8 cellular contexts compared by ENCODE assay signal in genomic region chr14:58395565-58395814, GRCh38. TPM values are rescaled to one million over a fixed set of nuclear protein-coding genes. Genes with fewer than 3 reads are reported as not detected.
DNase-seq lines count a peak whose midpoint lies in the region; ATAC-seq and TF ChIP-seq lines count a peak whose summit lies in the region.

No MANE protein-coding gene starts in this region.

- no peak for DNase-seq in activated CD8-positive, alpha-beta memory T cell treated with anti-CD3 and anti-CD28 coated beads, Interleukin-2, amount 10 ng/mL, durations not matched to agents 7 days and 5 days
- DNase-seq in activated CD8-positive, alpha-beta memory T cell treated with anti-CD3 and anti-CD28 coated beads for 24 hours = no peak
- DNase-seq in ascending aorta (ENCODE audit: low spot score in 2 of 2) (no peak), right lobe of liver (no peak), GM10266 (ENCODE audit: extremely low spot score) (no peak), NCI-H774 (lab: John Stamatoyannopoulos, UW) (no peak), NCI-H510A (lab: John Stamatoyannopoulos, UW) (no peak)

- intact Hi-C loops in ascending aorta (cut with DNase I) = no loop called here
- intact Hi-C loops in right lobe of liver (cut with DNase I) = no loop called here

- H3K36me3 Mint-ChIP-seq in activated CD8-positive, alpha-beta memory T cell treated with anti-CD3 and anti-CD28 coated beads, Interleukin-2, amount 10 ng/mL, durations not matched to agents 7 days and 5 days = no peaks in the 10 kb centered on the region

- WGBS in right lobe of liver (ENCODE audit: insufficient coverage, low coverage, low lambda C conversion rate, missing lambda C conversion rate) = 11% methylated on average over 6 of the region's 10 CpGs
- WGBS in thymus = 20% methylated on average over 10 of the region's 10 CpGs

- H3K9me3 ChIP-seq in ascending aorta (no peaks in the 10 kb centered on the region), right lobe of liver (no peaks in the 10 kb centered on the region), thymus (ENCODE audit: control insufficient read depth) (no peaks in the 10 kb centered on the region)

- H3K27me3 Mint-ChIP-seq in activated CD8-positive, alpha-beta memory T cell treated with anti-CD3 and anti-CD28 coated beads, Interleukin-2, amount 10 ng/mL, durations not matched to agents 7 days and 5 days = no peaks in the 10 kb centered on the region

- H3K27ac ChIP-seq in ascending aorta (peak overlapping the region; percentile 78 to 79), right lobe of liver (peak overlapping the region; percentile 64 to 72 (median 71)), thymus (ENCODE audit: low read depth) (no peak overlapping the region)

- peaks cover 4% of the 10 kb centered on the region in 2 donors for H3K4me1 ChIP-seq in ascending aorta
- peaks cover 0 to 6% (median 2%) of the 10 kb centered on the region in 4 donors for H3K4me1 ChIP-seq in right lobe of liver
- H3K4me1 ChIP-seq in thymus (ENCODE audit: control insufficient read depth, insufficient read depth, low read length) = peaks cover 7% of the 10 kb centered on the region

- H3K27ac Mint-ChIP-seq in activated CD8-positive, alpha-beta memory T cell treated with anti-CD3 and anti-CD28 coated beads, Interleukin-2, amount 10 ng/mL, durations not matched to agents 7 days and 5 days = peak overlapping the region; percentile 53

- H3K4me3 Mint-ChIP-seq in activated CD8-positive, alpha-beta memory T cell treated with anti-CD3 and anti-CD28 coated beads, Interleukin-2, amount 10 ng/mL, durations not matched to agents 7 days and 5 days = peak overlapping the region; percentile 67

- no peaks in the 10 kb centered on the region for H3K27me3 ChIP-seq in ascending aorta
- H3K27me3 ChIP-seq in right lobe of liver = no peaks in the 10 kb centered on the region
- no peaks in the 10 kb centered on the region for H3K27me3 ChIP-seq in thymus (ENCODE audit: control insufficient read depth, insufficient read depth)

- TF ChIP-seq CTCF in ascending aorta (IDR thresholded peaks at IDR 0.05) = no peak
- no peak for TF ChIP-seq CTCF in right lobe of liver (IDR thresholded peaks at IDR 0.05)
- no peak for TF ChIP-seq CTCF in GM10266 (IDR thresholded peaks at IDR 0.05; ENCODE audit: control insufficient read depth, insufficient read depth, low read depth, missing control alignments)

- ATAC-seq in activated CD8-positive, alpha-beta memory T cell treated with anti-CD3 and anti-CD28 coated beads, Interleukin-2, amount 10 ng/mL, durations not matched to agents 7 days and 5 days = no peak
- ATAC-seq in right lobe of liver = peak in 1 of 4 donors; percentile 31

- H3K9me3 Mint-ChIP-seq in activated CD8-positive, alpha-beta memory T cell treated with anti-CD3 and anti-CD28 coated beads, Interleukin-2, amount 10 ng/mL, durations not matched to agents 7 days and 5 days (ENCODE audit: low read depth) = no peaks in the 10 kb centered on the region

- peaks cover 8% of the 10 kb centered on the region for H3K4me1 Mint-ChIP-seq in activated CD8-positive, alpha-beta memory T cell treated with anti-CD3 and anti-CD28 coated beads, Interleukin-2, amount 10 ng/mL, durations not matched to agents 7 days and 5 days

- H3K4me3 ChIP-seq in ascending aorta = peak overlapping the region; percentile 82 to 86
- H3K4me3 ChIP-seq in right lobe of liver = peak overlapping the region; percentile 59 to 71 (median 61)
- H3K4me3 ChIP-seq in thymus (ENCODE audit: low read length) = peak overlapping the region; percentile 67

- no peaks in the 10 kb centered on the region for H3K36me3 ChIP-seq in ascending aorta
- H3K36me3 ChIP-seq in right lobe of liver = no peaks in the 10 kb centered on the region
- H3K36me3 ChIP-seq in thymus (ENCODE audit: control insufficient read depth, insufficient read depth) = no peaks in the 10 kb centered on the region

- no peak for TF ChIP-seq POLR2A in right lobe of liver (IDR thresholded peaks at IDR 0.05)

- CTCF ChIA-PET in activated CD8-positive, alpha-beta memory T cell treated with anti-CD3 and anti-CD28 coated beads, Interleukin-2, amount 10 ng/mL, durations not matched to agents 7 days and 5 days (lab: Charles Lee) = interaction anchor here (0.9 to 5.0 kb wide), 14 partner anchors 9 to 289 kb away, joined by 3 to 35 read pairs (median 4); partner anchors contain the start of genes ARID4A, KIAA0586 and TIMM9

RNA-seq across cellular contexts. Expression of gene TOMM20L, which starts 0.2 kb away (rescaled TPM):
- not detected for total RNA-seq in activated CD8-positive, alpha-beta memory T cell treated with anti-CD3 and anti-CD28 coated beads, Interleukin-2, amount 10 ng/mL, durations not matched to agents 7 days and 5 days
- total RNA-seq in ascending aorta (not detected), right lobe of liver (not detected)
- not detected for polyA plus RNA-seq in thymus

RNA-seq across cellular contexts. Expression of gene TIMM9, which starts 31.8 kb away (rescaled TPM):
- 10 to 100 TPM; 29.4 to 44.3 TPM for total RNA-seq in activated CD8-positive, alpha-beta memory T cell treated with anti-CD3 and anti-CD28 coated beads, Interleukin-2, amount 10 ng/mL, durations not matched to agents 7 days and 5 days
- 0.96 TPM for total RNA-seq in ascending aorta
- total RNA-seq in right lobe of liver = 10 to 100 TPM; 10.3 to 44.4 (median 18.2) TPM
- 86.0 TPM for polyA plus RNA-seq in thymus

RNA-seq across cellular contexts. Expression of gene KIAA0586, which starts 32.0 kb away (rescaled TPM):
- 10 to 100 TPM; 24.1 to 27.7 TPM for total RNA-seq in activated CD8-positive, alpha-beta memory T cell treated with anti-CD3 and anti-CD28 coated beads, Interleukin-2, amount 10 ng/mL, durations not matched to agents 7 days and 5 days
- total RNA-seq in ascending aorta (20.1 TPM), right lobe of liver (10 to 100 TPM in 2 of 6 experiments, 1 to 10 TPM in 4; 4.7 to 14.6 (median 9.0) TPM)
- polyA plus RNA-seq in thymus = 11.0 TPM
